Comparison of ENCODE assay signal across 37 cellular contexts in the genomic region with DNA sequence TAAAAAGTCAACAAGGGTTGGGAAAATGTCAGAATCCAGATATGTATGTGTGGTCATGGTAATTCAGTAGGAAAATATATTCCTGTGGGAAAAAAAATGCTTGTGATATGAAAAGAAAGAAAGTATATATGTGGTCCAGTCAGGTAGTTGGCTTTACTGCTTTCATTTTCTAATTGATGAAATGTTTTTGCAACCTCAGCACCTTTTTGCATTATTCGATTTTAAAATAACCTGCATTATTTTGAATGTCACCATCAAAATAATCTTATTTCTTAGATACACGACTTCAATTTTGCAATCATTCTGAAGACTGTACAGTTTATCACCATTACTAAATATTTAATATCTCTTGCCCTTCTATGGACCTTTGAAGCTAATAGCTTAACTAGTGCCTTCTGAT.
"Had no signal": no experiment of that assay in that cellular context is flagged by ENCODE, and none has a peak within 500 bp of the region (broad histone marks: within the 10 kb centered on the region; RNA-seq: fewer than 3 reads in every experiment).

No MANE protein-coding gene starts in this region.

- H3K27me3 ChIP-seq: adrenal gland, cardiac muscle cell had no signal

- H3K4me1 ChIP-seq: adrenal gland had no signal

- ATAC-seq: activated CD8-positive, alpha-beta T cell treated with anti-CD3 and anti-CD28 coated beads for 36 hours; activated naive CD4-positive, alpha-beta T cell treated with anti-CD3 and anti-CD28 coated beads, Interleukin-2, amount 50 U/mL, for 72 hours; activated T-cell treated with anti-CD3 and anti-CD28 coated beads, Interleukin-2, amount 50 U/mL, for 4 hours; activated T-cell treated with anti-CD3 and anti-CD28 coated beads, Interleukin-2, amount 50 U/mL, for 72 hours; activated T-helper 17 cell treated with anti-CD3 and anti-CD28 coated beads, Interleukin-2, amount 50 U/mL, for 72 hours had no signal

- H3K4me3 Mint-ChIP-seq: activated B cell treated with CpG ODN at 0.5 μM for 24 hours; activated CD4-positive, alpha-beta memory T cell treated with anti-CD3 and anti-CD28 coated beads for 36 hours; activated CD4-positive, alpha-beta T cell treated with anti-CD3 and anti-CD28 coated beads, Interleukin-2, amount 10 ng/mL, durations not matched to agents 24 days and 14 days; activated CD8-positive, alpha-beta T cell treated with anti-CD3 and anti-CD28 coated beads for 36 hours; activated naive CD4-positive, alpha-beta T cell treated with anti-CD3 and anti-CD28 coated beads for 36 hours; activated naive CD8-positive, alpha-beta T cell treated with anti-CD3 and anti-CD28 coated beads for 36 hours; activated T-cell treated with anti-CD3 and anti-CD28 coated beads, Interleukin-2, amount 50 U/mL, for 4 hours; activated T-cell treated with anti-CD3 and anti-CD28 coated beads, Interleukin-2, amount 50 U/mL, for 72 hours; activated T-helper 1 cell treated with anti-CD3 and anti-CD28 coated beads, Interleukin-12 subunit alpha, Interleukin-12 subunit beta, Interleukin-2, Interleukin-4 antibody, amounts not matched to agents 30 ng/mL and 10 ng/mL and 1 ng/mL, durations not matched to agents 14 hours and 24 hours and 36 hours; activated T-helper 17 cell treated with anti-CD3 and anti-CD28 coated beads, Interleukin-2, amount 50 U/mL, for 72 hours; brain; central memory CD8-positive, alpha-beta T cell; T-helper 1 cell treated with Interleukin-12 subunit alpha and Interleukin-12 subunit beta and Interleukin-4 antibody, amounts not matched to agents 30 μg/mL and 1 μg/mL, for 36 hours; T-helper 2 cell treated with Interferon-gamma antibody and Interleukin-4, amounts not matched to agents 5 μg/mL and 100 μg/mL, for 36 hours had no signal

- H3K27ac ChIP-seq: adrenal gland, cardiac muscle cell, VCaP had no signal

- H3K4me3 ChIP-seq: adrenal gland, cardiac muscle cell had no signal

- H3K36me3 ChIP-seq: adrenal gland, cardiac muscle cell had no signal

- H3K9me3 Mint-ChIP-seq: activated B cell treated with CpG ODN at 0.5 μM for 24 hours; activated CD4-positive, alpha-beta T cell treated with anti-CD3 and anti-CD28 coated beads, Interleukin-2, amount 10 ng/mL, durations not matched to agents 24 days and 14 days; activated naive CD4-positive, alpha-beta T cell treated with anti-CD3 and anti-CD28 coated beads for 36 hours; activated naive CD8-positive, alpha-beta T cell treated with anti-CD3 and anti-CD28 coated beads for 36 hours; T-helper 2 cell treated with Interferon-gamma antibody and Interleukin-4, amounts not matched to agents 5 μg/mL and 100 μg/mL, for 36 hours had no signal

- H3K9me3 ChIP-seq: adrenal gland had no signal

- H3K27ac Mint-ChIP-seq: activated B cell treated with CpG ODN at 0.5 μM for 24 hours; activated CD4-positive, alpha-beta memory T cell treated with anti-CD3 and anti-CD28 coated beads for 36 hours; activated CD4-positive, alpha-beta T cell treated with anti-CD3 and anti-CD28 coated beads, Interleukin-2, amount 10 ng/mL, durations not matched to agents 24 days and 14 days; activated CD8-positive, alpha-beta T cell treated with anti-CD3 and anti-CD28 coated beads for 36 hours; activated naive CD4-positive, alpha-beta T cell treated with anti-CD3 and anti-CD28 coated beads for 36 hours; activated naive CD4-positive, alpha-beta T cell treated with anti-CD3 and anti-CD28 coated beads, Interleukin-2, amount 50 U/mL, for 72 hours; activated naive CD8-positive, alpha-beta T cell treated with anti-CD3 and anti-CD28 coated beads for 36 hours; activated T-cell treated with anti-CD3 and anti-CD28 coated beads, Interleukin-2, amount 50 U/mL, for 72 hours; activated T-helper 1 cell treated with anti-CD3 and anti-CD28 coated beads, Interleukin-12 subunit alpha, Interleukin-12 subunit beta, Interleukin-2, Interleukin-4 antibody, amounts not matched to agents 30 ng/mL and 10 ng/mL and 1 ng/mL, durations not matched to agents 14 hours and 24 hours and 36 hours; activated T-helper 17 cell treated with anti-CD3 and anti-CD28 coated beads, Interleukin-2, amount 50 U/mL, for 72 hours; brain; T-helper 1 cell treated with Interleukin-12 subunit alpha and Interleukin-12 subunit beta and Interleukin-4 antibody, amounts not matched to agents 30 μg/mL and 1 μg/mL, for 36 hours; T-helper 2 cell treated with Interferon-gamma antibody and Interleukin-4, amounts not matched to agents 5 μg/mL and 100 μg/mL, for 36 hours had no signal

- DNase-seq: activated B cell treated with CpG ODN at 0.5 μM for 24 hours; activated CD4-positive, alpha-beta memory T cell treated with anti-CD3 and anti-CD28 coated beads for 36 hours; activated CD4-positive, alpha-beta T cell treated with anti-CD3 and anti-CD28 coated beads for 4 hours; activated CD4-positive, alpha-beta T cell treated with anti-CD3 and anti-CD28 coated beads, Interleukin-2, amount 10 ng/mL, durations not matched to agents 24 days and 14 days; activated CD4-positive, alpha-beta T cell treated with anti-CD3 and anti-CD28 coated beads, Interleukin-2, amount 50 U/mL, for 1 hour; activated CD4-positive, alpha-beta T cell treated with anti-CD3 and anti-CD28 coated beads, Interleukin-2, amount 50 U/mL, for 4 hours; activated CD4-positive, CD25-positive, alpha-beta regulatory T cell treated with anti-CD3 and anti-CD28 coated beads, Interleukin-2, amount 50 U/mL, for 72 hours; activated CD8-positive, alpha-beta memory T cell treated with anti-CD3 and anti-CD28 coated beads, Interleukin-2, amount 50 U/mL, for 4 hours; activated CD8-positive, alpha-beta T cell treated with anti-CD3 and anti-CD28 coated beads for 36 hours; activated effector memory CD4-positive, alpha-beta T cell treated with anti-CD3 and anti-CD28 coated beads, Interleukin-2, amount 50 U/mL, for 16 hours; activated gamma-delta T cell treated with Interleukin-2 at 50 U/mL for 16 hours; activated naive CD4-positive, alpha-beta T cell; activated naive CD4-positive, alpha-beta T cell treated with anti-CD3 and anti-CD28 coated beads for 36 hours; activated naive CD4-positive, alpha-beta T cell treated with anti-CD3 and anti-CD28 coated beads, Interleukin-2, amount 50 U/mL, for 16 hours; activated naive CD8-positive, alpha-beta T cell treated with anti-CD3 and anti-CD28 coated beads for 36 hours; activated T-cell treated with anti-CD3 and anti-CD28 coated beads for 4 hours; activated T-cell treated with anti-CD3 and anti-CD28 coated beads, Interleukin-2, amount 50 U/mL, for 1 hour; activated T-cell treated with anti-CD3 and anti-CD28 coated beads, Interleukin-2, amount 50 U/mL, for 4 hours; activated T-cell treated with anti-CD3 and anti-CD28 coated beads, Interleukin-2, amount 50 U/mL, for 72 hours; adrenal gland; amniotic stem cell; aorta; caudate nucleus; cerebellar nuclear complex; T-helper 2 cell; T-helper 9 cell had no signal

- H3K27me3 Mint-ChIP-seq: activated B cell treated with CpG ODN at 0.5 μM for 24 hours; activated CD4-positive, alpha-beta memory T cell treated with anti-CD3 and anti-CD28 coated beads for 36 hours; activated CD4-positive, alpha-beta T cell treated with anti-CD3 and anti-CD28 coated beads, Interleukin-2, amount 10 ng/mL, durations not matched to agents 24 days and 14 days; activated CD8-positive, alpha-beta T cell treated with anti-CD3 and anti-CD28 coated beads for 36 hours; activated naive CD8-positive, alpha-beta T cell treated with anti-CD3 and anti-CD28 coated beads for 36 hours; activated T-helper 17 cell treated with anti-CD3 and anti-CD28 coated beads, Interleukin-2, amount 50 U/mL, for 72 hours; brain; central memory CD8-positive, alpha-beta T cell had no signal

- FAIRE-seq: bronchial epithelial cell, TTC549 had no signal

- H3K36me3 Mint-ChIP-seq: activated CD4-positive, alpha-beta memory T cell treated with anti-CD3 and anti-CD28 coated beads for 36 hours; activated naive CD4-positive, alpha-beta T cell treated with anti-CD3 and anti-CD28 coated beads, Interleukin-2, amount 50 U/mL, for 72 hours; activated naive CD8-positive, alpha-beta T cell treated with anti-CD3 and anti-CD28 coated beads for 36 hours; brain had no signal

- H3K4me1 Mint-ChIP-seq: activated B cell treated with CpG ODN at 0.5 μM for 24 hours; activated CD4-positive, alpha-beta T cell treated with anti-CD3 and anti-CD28 coated beads, Interleukin-2, amount 10 ng/mL, durations not matched to agents 24 days and 14 days; activated naive CD8-positive, alpha-beta T cell treated with anti-CD3 and anti-CD28 coated beads for 36 hours; activated T-helper 17 cell treated with anti-CD3 and anti-CD28 coated beads, Interleukin-2, amount 50 U/mL, for 72 hours; brain; central memory CD8-positive, alpha-beta T cell had no signal
